ENCODE assay signal across 21 cellular contexts in the genomic region with DNA sequence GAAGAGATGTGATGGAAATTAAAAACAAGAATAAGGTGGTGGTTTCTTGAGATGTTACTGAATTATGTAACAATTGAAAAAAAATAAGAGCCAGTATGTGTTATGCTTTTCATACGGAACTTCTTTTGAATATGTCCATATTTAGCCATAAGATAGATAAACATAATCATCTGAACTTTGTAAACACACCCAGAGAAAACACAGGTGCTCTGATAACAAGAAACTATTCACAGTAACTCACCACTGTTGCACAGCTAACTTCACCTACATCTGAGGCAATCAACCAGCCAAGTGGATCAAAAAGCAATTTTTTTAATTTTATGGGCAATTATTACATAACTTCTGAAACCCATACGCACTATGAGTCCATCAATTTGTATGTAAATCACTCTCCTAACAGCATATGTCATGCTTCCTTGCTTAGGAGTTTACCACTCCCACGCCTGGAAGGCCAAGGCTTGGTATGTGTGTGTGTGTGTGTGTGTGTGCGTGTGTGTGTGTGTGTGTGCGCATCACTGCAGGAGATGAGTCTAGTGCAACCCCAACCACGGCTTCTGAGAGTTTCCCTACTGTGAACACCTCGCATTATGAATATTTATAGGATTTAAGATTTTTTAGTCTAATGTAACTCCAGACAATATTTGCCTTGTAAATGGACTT.
DNase-seq lines count a peak whose midpoint lies in the region; ATAC-seq and TF ChIP-seq lines count a peak whose summit lies in the region.
"Had no signal": no experiment of that assay in that cellular context is flagged by ENCODE, and none has a peak within 500 bp of the region (broad histone marks: within the 10 kb centered on the region; RNA-seq: fewer than 3 reads in every experiment).

No MANE protein-coding gene starts in this region.

- H3K27me3 ChIP-seq in A673 (replicated peaks; ENCODE audit: insufficient read depth, low read depth, low read length, poor library complexity), result no peaks in the 10 kb centered on the region
- no peaks in the 10 kb centered on the region for H3K27me3 ChIP-seq in GM23338 (ENCODE audit: insufficient read depth)
- H3K27me3 ChIP-seq: BLaER1 had no signal

- no peaks in the 10 kb centered on the region for H3K79me2 ChIP-seq in GM23338 (replicated peaks; ENCODE audit: insufficient read depth)

- BruUV-seq in A673 (replicated peaks; lab: Mats Ljungman, UMichigan), result no TSS peak

- peaks cover 5% of the 10 kb centered on the region; the same call in 2 of the 3 replicates for H3K4me1 Mint-ChIP-seq in GM23338
- H3K4me1 Mint-ChIP-seq: CD4-positive, alpha-beta memory T cell had no signal

- no peak overlapping the region for H3K27ac ChIP-seq in A673 (ENCODE audit: low read depth, low read length, poor library complexity, severe bottlenecking)
- no peak overlapping the region for H3K27ac ChIP-seq in GM23338 (ENCODE audit: low read depth)
- H3K27ac ChIP-seq: BLaER1 had no signal

- H3K4me1 ChIP-seq in A673 (ENCODE audit: insufficient read depth, low read length, poor library complexity, severe bottlenecking), result peaks cover 21% of the 10 kb centered on the region
- no peaks in the 10 kb centered on the region for H3K4me1 ChIP-seq in GM23338 (ENCODE audit: insufficient read depth)
- H3K4me1 ChIP-seq: BLaER1 had no signal

- H3K4me3 ChIP-seq in A673 (ENCODE audit: low read depth, low read length, poor library complexity, severe bottlenecking) (no peak overlapping the region), GM23338 (no peak overlapping the region)
- H3K4me3 ChIP-seq: BLaER1, HAP-1 had no signal

- H3K27me3 Mint-ChIP-seq in GM23338 (ENCODE audit: insufficient read depth, low read depth, poor library complexity), result peaks cover 2% of the 10 kb centered on the region
- H3K27me3 Mint-ChIP-seq: CD4-positive, alpha-beta memory T cell had no signal

- no peaks in the 10 kb centered on the region for H3F3A ChIP-seq in GM23338 (replicated peaks; ENCODE audit: low read depth)

- no peaks in the 10 kb centered on the region for H3K9me3 ChIP-seq in A673 (ENCODE audit: low read depth, low read length, poor library complexity, severe bottlenecking)
- H3K9me3 ChIP-seq: BLaER1, HAP-1 had no signal

- no peak overlapping the region for H3K4me2 ChIP-seq in GM23338
- H3K4me2 ChIP-seq: BLaER1 had no signal

- H3K36me3 ChIP-seq in A673 (ENCODE audit: insufficient read depth, low read length, poor library complexity, severe bottlenecking), result no peaks in the 10 kb centered on the region
- H3K36me3 ChIP-seq in GM23338 (ENCODE audit: insufficient read depth), result no peaks in the 10 kb centered on the region
- H3K36me3 ChIP-seq: BLaER1, HAP-1 had no signal

- CTCF ChIA-PET in A673 (lab: Charles Lee) (no interaction called here), HEK293T (lab: Yijun Ruan, JAX) (no interaction called here)

- ATAC-seq in GM23338, result no peak
- ATAC-seq: SK-N-SH treated with all-trans-retinoic acid at 6 μM for 48 hours had no signal

- no peaks in the 10 kb centered on the region for H3K36me3 Mint-ChIP-seq in GM23338 (ENCODE audit: low read depth)
- H3K36me3 Mint-ChIP-seq: CD4-positive, alpha-beta memory T cell had no signal

- POLR2A ChIA-PET in A673 (lab: Charles Lee; ENCODE audit: low non-redundant PET), result no interaction called here
- POLR2A ChIA-PET in HEK293T (lab: Yijun Ruan, JAX), result no interaction called here

- DNase-seq in A673 (ENCODE audit: low spot score) (peak; percentile 82), ELR (ENCODE audit: low read depth) (peak; percentile 13), NCI-H774 (lab: John Stamatoyannopoulos, UW) (peak; percentile 15), germinal center (ENCODE audit: low spot score) (peak; percentile 13), GM23338 (ENCODE audit: low spot score) (no peak), SIG-M5 treated with dmso at 0.1 percent for 504 hours (lab: John Stamatoyannopoulos, UW; ENCODE audit: unreplicated experiment) (no peak), NCI-H1092 treated with DMSO at 0.1 percent for 48 hours (lab: John Stamatoyannopoulos, UW) (no peak), HEK293T (ENCODE audit: extremely low spot score) (no peak)
- DNase-seq: CD4-positive, alpha-beta memory T cell; DMS153; IMR-90; NCI-H1694 treated with DMSO at 0.1 percent for 48 hours; NCI-H2107; NCI-H2227 treated with DMSO at 0.1 percent for 48 hours; NCI-H524; NK-92 treated with Interleukin-12 subunit alpha and Interleukin-12 subunit beta, amount 100 ng/mL, for 24 hours; Right ventricle myocardium superior; T-helper 1 cell had no signal

- H4K20me1 ChIP-seq in GM23338 (replicated peaks; ENCODE audit: insufficient read depth), result no peaks in the 10 kb centered on the region
- H4K20me1 ChIP-seq: BLaER1 had no signal

- H3K9me2 ChIP-seq in GM23338 (ENCODE audit: insufficient read depth), result no peaks in the 10 kb centered on the region

- no peak overlapping the region for H3K27ac Mint-ChIP-seq in GM23338
- H3K27ac Mint-ChIP-seq: CD4-positive, alpha-beta memory T cell had no signal

- TF ChIP-seq CTCF in A673 (conservative IDR thresholded peaks at IDR 0.05; ENCODE audit: low read depth, low read length) (no peak), GM23338 (conservative IDR thresholded peaks at IDR 0.05; ENCODE audit: low read depth in 2 of 2) (no peak)

- intact Hi-C loops in A673 (cut with micrococcal nuclease; ENCODE audit: unreplicated experiment), result no loop called here

- H2AFZ ChIP-seq in GM23338, result no peak overlapping the region

- no peaks in the 10 kb centered on the region for H3K9me3 Mint-ChIP-seq in GM23338

- no peak overlapping the region for H3K4me3 Mint-ChIP-seq in GM23338
- H3K4me3 Mint-ChIP-seq: CD4-positive, alpha-beta memory T cell had no signal

TF ChIP-seq in GM23338, 12 proteins besides CTCF, POLR2A, EP300 and RAD21 (continues in another document):
- no peak for TF ChIP-seq ZNF114 (CRISPR knock-in tag; IDR thresholded peaks at IDR 0.05)
- TF ChIP-seq, protein P1, sequence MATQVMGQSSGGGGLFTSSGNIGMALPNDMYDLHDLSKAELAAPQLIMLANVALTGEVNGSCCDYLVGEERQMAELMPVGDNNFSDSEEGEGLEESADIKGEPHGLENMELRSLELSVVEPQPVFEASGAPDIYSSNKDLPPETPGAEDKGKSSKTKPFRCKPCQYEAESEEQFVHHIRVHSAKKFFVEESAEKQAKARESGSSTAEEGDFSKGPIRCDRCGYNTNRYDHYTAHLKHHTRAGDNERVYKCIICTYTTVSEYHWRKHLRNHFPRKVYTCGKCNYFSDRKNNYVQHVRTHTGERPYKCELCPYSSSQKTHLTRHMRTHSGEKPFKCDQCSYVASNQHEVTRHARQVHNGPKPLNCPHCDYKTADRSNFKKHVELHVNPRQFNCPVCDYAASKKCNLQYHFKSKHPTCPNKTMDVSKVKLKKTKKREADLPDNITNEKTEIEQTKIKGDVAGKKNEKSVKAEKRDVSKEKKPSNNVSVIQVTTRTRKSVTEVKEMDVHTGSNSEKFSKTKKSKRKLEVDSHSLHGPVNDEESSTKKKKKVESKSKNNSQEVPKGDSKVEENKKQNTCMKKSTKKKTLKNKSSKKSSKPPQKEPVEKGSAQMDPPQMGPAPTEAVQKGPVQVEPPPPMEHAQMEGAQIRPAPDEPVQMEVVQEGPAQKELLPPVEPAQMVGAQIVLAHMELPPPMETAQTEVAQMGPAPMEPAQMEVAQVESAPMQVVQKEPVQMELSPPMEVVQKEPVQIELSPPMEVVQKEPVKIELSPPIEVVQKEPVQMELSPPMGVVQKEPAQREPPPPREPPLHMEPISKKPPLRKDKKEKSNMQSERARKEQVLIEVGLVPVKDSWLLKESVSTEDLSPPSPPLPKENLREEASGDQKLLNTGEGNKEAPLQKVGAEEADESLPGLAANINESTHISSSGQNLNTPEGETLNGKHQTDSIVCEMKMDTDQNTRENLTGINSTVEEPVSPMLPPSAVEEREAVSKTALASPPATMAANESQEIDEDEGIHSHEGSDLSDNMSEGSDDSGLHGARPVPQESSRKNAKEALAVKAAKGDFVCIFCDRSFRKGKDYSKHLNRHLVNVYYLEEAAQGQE (IDR thresholded peaks at IDR 0.05; ENCODE audit: unreplicated experiment), result no peak
- TF ChIP-seq JUNB (IDR thresholded peaks at IDR 0.05; ENCODE audit: unreplicated experiment), result no peak
- no peak for TF ChIP-seq POLR2AphosphoS5 (IDR thresholded peaks at IDR 0.05; ENCODE audit: low read depth)

TF ChIP-seq in HEK293T, 16 proteins besides CTCF, POLR2A, EP300 and RAD21:
- TF ChIP-seq L3MBTL2 (conservative IDR thresholded peaks at IDR 0.05) (no peak), ARNT (IDR thresholded peaks at IDR 0.05) (no peak), SP1 (IDR thresholded peaks at IDR 0.05) (no peak), TARDBP (IDR thresholded peaks at IDR 0.05) (no peak), SUZ12 (IDR thresholded peaks at IDR 0.05) (no peak), ZNF384 (IDR thresholded peaks at IDR 0.05) (no peak), LEF1 (IDR thresholded peaks at IDR 0.05; ENCODE audit: borderline replicate concordance) (no peak), BHLHE40 (IDR thresholded peaks at IDR 0.05; ENCODE audit: borderline replicate concordance) (no peak), NFRKB (IDR thresholded peaks at IDR 0.05) (no peak), FOXA1 (IDR thresholded peaks at IDR 0.05) (no peak), FOXK2 (IDR thresholded peaks at IDR 0.05) (no peak), HDGF (IDR thresholded peaks at IDR 0.05; ENCODE audit: borderline replicate concordance) (no peak), FOXM1 (IDR thresholded peaks at IDR 0.05; ENCODE audit: borderline replicate concordance) (no peak), CTBP1 (IDR thresholded peaks at IDR 0.05; ENCODE audit: borderline replicate concordance) (no peak), ELF4 (IDR thresholded peaks at IDR 0.05) (no peak)
- TF ChIP-seq, protein P2, sequence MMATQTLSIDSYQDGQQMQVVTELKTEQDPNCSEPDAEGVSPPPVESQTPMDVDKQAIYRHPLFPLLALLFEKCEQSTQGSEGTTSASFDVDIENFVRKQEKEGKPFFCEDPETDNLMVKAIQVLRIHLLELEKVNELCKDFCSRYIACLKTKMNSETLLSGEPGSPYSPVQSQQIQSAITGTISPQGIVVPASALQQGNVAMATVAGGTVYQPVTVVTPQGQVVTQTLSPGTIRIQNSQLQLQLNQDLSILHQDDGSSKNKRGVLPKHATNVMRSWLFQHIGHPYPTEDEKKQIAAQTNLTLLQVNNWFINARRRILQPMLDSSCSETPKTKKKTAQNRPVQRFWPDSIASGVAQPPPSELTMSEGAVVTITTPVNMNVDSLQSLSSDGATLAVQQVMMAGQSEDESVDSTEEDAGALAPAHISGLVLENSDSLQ (IDR thresholded peaks at IDR 0.05), result no peak

Comparison
In these comparisons a context has a peak if more than half of its experiments do, and no peak if none do; other contexts are left out.
1. DNase-seq: peak in A673 (single experiment), ELR (single experiment), NCI-H774 (single experiment) and germinal center (single experiment); none in GM23338 (single experiment), SIG-M5 treated with dmso at 0.1 percent for 504 hours (single experiment), NCI-H1092 treated with DMSO at 0.1 percent for 48 hours (single experiment) and HEK293T (single experiment).